Comparison of ENCODE assay signal across 21 cellular contexts in genomic region chr10:111539246-111539645, GRCh38.
"Had no signal": no experiment of that assay in that cellular context is flagged by ENCODE, and none has a peak within 500 bp of the region (broad histone marks: within the 10 kb centered on the region; RNA-seq: fewer than 3 reads in every experiment).

No MANE protein-coding gene starts in this region.

- H3K27ac ChIP-seq: KMS-11, PC-9, Peyer's patch, SJCRH30 had no signal

- H3K9ac ChIP-seq: KMS-11 had no signal

- H3K4me2 ChIP-seq: KMS-11, PC-9 had no signal

- H3K4me3 ChIP-seq: K562, PC-9, Peyer's patch, SJCRH30 had no signal

- H2AFZ ChIP-seq: PC-9 had no signal

- DNase-seq: Kasumi-1; NCI-H1092; NCI-H1105 treated with DMSO at 0.1 percent for 48 hours; NCI-H1417 treated with DMSO at 0.1 percent for 48 hours; NCI-H146; NCI-H1694 treated with DMSO at 0.1 percent for 48 hours; NCI-H1930; NCI-H2081; NCI-H2107; NCI-H2227 treated with DMSO at 0.1 percent for 48 hours; NCI-H524; NCI-H526 treated with DMSO at 0.1 percent for 48 hours; NCI-H748 treated with DMSO at 0.1 percent for 48 hours; NK-92 treated with Interleukin-12 subunit alpha and Interleukin-12 subunit beta, amount 100 ng/mL, for 24 hours; OCI-M1; PC-9; Peyer's patch; SHP77 treated with DMSO at 0.1 percent for 48 hours; SJCRH30 had no signal

- H3K36me3 ChIP-seq: Peyer's patch, SJCRH30 had no signal

- H3K9me3 ChIP-seq: Peyer's patch, SJCRH30 had no signal

- H3K27me3 ChIP-seq: Peyer's patch had no signal
